ENCODE assay signal across 14 cellular contexts in genomic region chr9:87834357-87834756, GRCh38. TPM values are rescaled to one million over a fixed set of nuclear protein-coding genes. Genes with fewer than 3 reads are reported as not detected.
DNase-seq lines count a peak whose midpoint lies in the region; ATAC-seq and TF ChIP-seq lines count a peak whose summit lies in the region.
"Had no signal": no experiment of that assay in that cellular context is flagged by ENCODE, and none has a peak within 500 bp of the region (broad histone marks: within the 10 kb centered on the region; RNA-seq: fewer than 3 reads in every experiment).

No MANE protein-coding gene starts in this region.

- peak; percentile 41 for TF ChIP-seq CTCF in WERI-Rb-1 (IDR thresholded peaks at IDR 0.05; ENCODE audit: low read depth, low read length)

- H3K9me2 ChIP-seq in Karpas-422 (replicated peaks; ENCODE audit: insufficient read depth, low read length) = no peaks in the 10 kb centered on the region

- intact Hi-C loops in left colon (cut with DNase I, micrococcal nuclease) = no loop called here

- no peak overlapping the region for H3K9ac ChIP-seq in Karpas-422 (ENCODE audit: low read length)

- peak; percentile 74 for DNase-seq in ELF-1 (ENCODE audit: low read depth, low spot score)
- DNase-seq in Karpas-422 = peak; percentile 53
- peak; percentile 45 for DNase-seq in WERI-Rb-1
- DNase-seq in left colon = peak in 1 of 2 donors; percentile 16
- DNase-seq in ureter (ENCODE audit: low spot score) = no peak
- no peak for DNase-seq in activated naive CD4-positive, alpha-beta T cell (lab: John Stamatoyannopoulos, UW)
- DNase-seq: activated T-cell treated with anti-CD3 and anti-CD28 coated beads, Interleukin-2, amount 50 U/mL, for 48 hours; heart right ventricle; SHP77 had no signal

- ATAC-seq in left colon (peak; percentile 65), GM19023 (IDR thresholded peaks at IDR 0.05; ENCODE audit: unreplicated experiment) (no peak), GM21515 (IDR thresholded peaks at IDR 0.05; ENCODE audit: unreplicated experiment) (no peak)
- ATAC-seq: heart right ventricle had no signal

- H3K36me3 ChIP-seq in Karpas-422 (ENCODE audit: insufficient read depth, low read length) = no peaks in the 10 kb centered on the region
- H3K36me3 ChIP-seq in WERI-Rb-1 = no peaks in the 10 kb centered on the region
- H3K36me3 ChIP-seq: heart right ventricle, neutrophil had no signal

- no peaks in the 10 kb centered on the region for H4K20me1 ChIP-seq in Karpas-422 (ENCODE audit: insufficient read depth, low read depth, low read length)

- H3K4me2 ChIP-seq in Karpas-422 (ENCODE audit: low read depth, low read length, poor library complexity, severe bottlenecking) = no peak overlapping the region

- H3K79me2 ChIP-seq in Karpas-422 (ENCODE audit: low read length) = no peaks in the 10 kb centered on the region

- no peak overlapping the region for H2AFZ ChIP-seq in Karpas-422 (ENCODE audit: low read length)

- no peak overlapping the region for H3K4me3 ChIP-seq in Karpas-422 (ENCODE audit: low read length)
- H3K4me3 ChIP-seq in WERI-Rb-1 (ENCODE audit: low read depth, low read length) = no peak overlapping the region
- H3K4me3 ChIP-seq: heart right ventricle, lung had no signal

- H3K4me1 ChIP-seq in Karpas-422 (ENCODE audit: low read length) = no peaks in the 10 kb centered on the region

- H3K27me3 ChIP-seq in Karpas-422 (ENCODE audit: low read length) = no peaks in the 10 kb centered on the region
- H3K27me3 ChIP-seq in WERI-Rb-1 (ENCODE audit: insufficient read depth, low read depth, severe bottlenecking) = no peaks in the 10 kb centered on the region
- H3K27me3 ChIP-seq: neutrophil had no signal

- H3K27ac ChIP-seq in Karpas-422 (ENCODE audit: low read length) (no peak overlapping the region), WERI-Rb-1 (no peak overlapping the region)
- H3K27ac ChIP-seq: heart right ventricle, neutrophil had no signal

- H3K9me3 ChIP-seq in Karpas-422 (ENCODE audit: low read length) (no peaks in the 10 kb centered on the region), WERI-Rb-1 (ENCODE audit: severe bottlenecking) (no peaks in the 10 kb centered on the region)
- H3K9me3 ChIP-seq: heart right ventricle, neutrophil had no signal

RNA-seq across cellular contexts. Expression of gene SPATA31E1, which starts 48.3 kb away (rescaled TPM):
- not detected in 2 replicates for total RNA-seq in Karpas-422 (2014; rRNA removed; shearing (Covaris generic); ENCODE audit: low replicate concordance)
- total RNA-seq in left colon (not detected), ureter (not detected)
- total RNA-seq: heart right ventricle, LHCN-M2, lung had no signal

Comparison
In these comparisons a context has a peak if more than half of its experiments do, and no peak if none do; other contexts are left out.
1. DNase-seq: peak in ELF-1 (single experiment), Karpas-422 (single experiment) and WERI-Rb-1 (single experiment); none in ureter (single experiment) and activated naive CD4-positive, alpha-beta T cell (0 of 4).